In genomic region chr17:77371888-77372443, GRCh38 we compare ENCODE assay signal across 8 cellular contexts.
DNase-seq lines count a peak whose midpoint lies in the region; ATAC-seq, FAIRE-seq and TF ChIP-seq lines count a peak whose summit lies in the region.

No MANE protein-coding gene starts in this region.

- no peak for TF ChIP-seq RAD21 in neural cell (conservative IDR thresholded peaks at IDR 0.05)

- H3K27ac ChIP-seq in Panc1 (ENCODE audit: low read length) (peak overlapping the region; percentile 74), endothelial cell of umbilical vein (ENCODE audit: insufficient read depth, low read depth, low read length) (no peak overlapping the region), neural cell (ENCODE audit: low read length) (no peak overlapping the region)

- H3K9me3 ChIP-seq in Panc1 (ENCODE audit: control insufficient read depth, insufficient read depth, low read depth, low read length) (no peaks in the 10 kb centered on the region), endothelial cell of umbilical vein (replicated peaks; ENCODE audit: control insufficient read depth, insufficient read depth, low read length) (no peaks in the 10 kb centered on the region), neural cell (ENCODE audit: low read length) (no peaks in the 10 kb centered on the region), Caco-2 (no peaks in the 10 kb centered on the region)

- H3K9ac ChIP-seq in endothelial cell of umbilical vein (replicated peaks; ENCODE audit: extremely low read depth, insufficient read depth, low read length) (no peak overlapping the region), neural cell (ENCODE audit: low read length) (no peak overlapping the region)

- in situ Hi-C loops in Panc1 (cut with HindIII; ENCODE audit: low pct_unique_long_range_greater_than_20kb, low sequenced_read_pairs): no loop called here

- no peaks in the 10 kb centered on the region for H3K9me2 ChIP-seq in neural cell (ENCODE audit: insufficient read depth, low read length)

- no peaks in the 10 kb centered on the region for H3F3A ChIP-seq in neural cell (ENCODE audit: insufficient read depth, low read length, poor library complexity, severe bottlenecking)

- POLR2A ChIA-PET in BJ (lab: Charles Lee) (interaction anchor here (0.6 kb wide), 2 partner anchors 11 to 1194 kb away, joined by 3 read pairs; no protein-coding TSS in a partner anchor), Panc1 (lab: Charles Lee) (interaction anchor here (0.6 kb wide), 1 partner anchor 637 kb away, joined by 3 read pairs; no protein-coding TSS in a partner anchor), endothelial cell of umbilical vein (lab: Charles Lee) (no interaction called here), Caco-2 (lab: Charles Lee) (no interaction called here)

- BruUV-seq in Panc1 (replicated peaks; lab: Mats Ljungman, UMichigan): no TSS peak
- BruUV-seq in endothelial cell of umbilical vein (replicated peaks; lab: Mats Ljungman, UMichigan): no TSS peak
- BruUV-seq in Caco-2 (replicated peaks; lab: Mats Ljungman, UMichigan): no TSS peak

- no peak for TF ChIP-seq CTCF in BJ (IDR thresholded peaks at IDR 0.05; ENCODE audit: insufficient read depth, low read depth, low read length)
- TF ChIP-seq CTCF in Panc1 (IDR thresholded peaks at IDR 0.05): no peak
- TF ChIP-seq CTCF in endothelial cell of umbilical vein (IDR thresholded peaks at IDR 0.05; ENCODE audit: extremely low read depth in 1 of 2, insufficient read depth in 1 of 2, low read depth in 1 of 2, low read length in 2 of 2): no peak
- no peak for TF ChIP-seq CTCF in neural cell (IDR thresholded peaks at IDR 0.05; ENCODE audit: poor library complexity, severe bottlenecking)
- no peak for TF ChIP-seq CTCF in Caco-2 (IDR thresholded peaks at IDR 0.05; ENCODE audit: insufficient read depth in 1 of 2, low read depth in 1 of 2, low read length in 1 of 2, severe bottlenecking in 1 of 2, unreplicated experiment in 1 of 2)

- H3K36me3 ChIP-seq in BJ (ENCODE audit: control insufficient read depth, insufficient read depth, low read length) (no peaks in the 10 kb centered on the region), Panc1 (ENCODE audit: control insufficient read depth, insufficient read depth, low read length) (no peaks in the 10 kb centered on the region), endothelial cell of umbilical vein (ENCODE audit: control insufficient read depth in 2 of 2, extremely low read depth in 1 of 2, insufficient read depth in 2 of 2, low read length in 2 of 2) (no peaks in the 10 kb centered on the region), neural cell (ENCODE audit: insufficient read depth, low read length) (no peaks in the 10 kb centered on the region), Caco-2 (ENCODE audit: control insufficient read depth, insufficient read depth, low read length) (no peaks in the 10 kb centered on the region; the same call in 1 of the 2 replicates)

- TF ChIP-seq EP300 in neural cell (conservative IDR thresholded peaks at IDR 0.05; ENCODE audit: poor library complexity, severe bottlenecking): no peak

- peaks cover 20% of the 10 kb centered on the region for H3K36me3 Mint-ChIP-seq in Caco-2 (ENCODE audit: insufficient read depth, unreplicated experiment)

- CTCF ChIA-PET in BJ (lab: Yijun Ruan, JAX) (interaction anchor here (1.0 kb wide), 1 partner anchor 40 kb away, joined by 3 read pairs; no protein-coding TSS in a partner anchor), Panc1 (lab: Charles Lee) (interaction anchor here (0.7 kb wide), 1 partner anchor 41 kb away, joined by 3 read pairs; no protein-coding TSS in a partner anchor), endothelial cell of umbilical vein (lab: Charles Lee) (interaction anchor here (0.9 kb wide), 1 partner anchor 40 kb away, joined by 3 read pairs; no protein-coding TSS in a partner anchor), Caco-2 (lab: Charles Lee) (no interaction called here)

- intact Hi-C loops in Panc1 (cut with micrococcal nuclease; ENCODE audit: unreplicated experiment): no loop called here
- intact Hi-C loops in endothelial cell of umbilical vein (cut with micrococcal nuclease): loop anchor here (2.0 kb wide), 1 partner anchor 59 kb away; no protein-coding TSS in a partner anchor
- intact Hi-C loops in Caco-2 (cut with micrococcal nuclease; ENCODE audit: unreplicated experiment): no loop called here

- no peaks in the 10 kb centered on the region for H3K27me3 Mint-ChIP-seq in Caco-2 (ENCODE audit: insufficient read depth, unreplicated experiment)

- no peak for TF ChIP-seq POLR2A in endothelial cell of umbilical vein (IDR thresholded peaks at IDR 0.05; ENCODE audit: low read depth, low read length)

- H2AFZ ChIP-seq in endothelial cell of umbilical vein (ENCODE audit: low read depth, low read length) (peak overlapping the region; percentile 59), neural cell (ENCODE audit: low read depth, low read length) (no peak overlapping the region)

- no peaks in the 10 kb centered on the region for H3K9me1 ChIP-seq in endothelial cell of umbilical vein (replicated peaks; ENCODE audit: control insufficient read depth, extremely low read depth, insufficient read depth, low read length)

- dilution Hi-C loops in endothelial cell of umbilical vein (cut with MboI; ENCODE audit: extremely low pct_ligation_motif_present, low sequenced_read_pairs): no loop called here

- H3K4me1 ChIP-seq in Panc1 (ENCODE audit: control insufficient read depth, insufficient read depth, low read length) (peaks cover 83% of the 10 kb centered on the region), endothelial cell of umbilical vein (ENCODE audit: control insufficient read depth, extremely low read depth, insufficient read depth, low read length) (peaks cover 15% of the 10 kb centered on the region), Caco-2 (peaks cover 15% of the 10 kb centered on the region; the same call in 1 of the 2 replicates)

- no peaks in the 10 kb centered on the region for H3K27me3 ChIP-seq in BJ (ENCODE audit: control insufficient read depth, insufficient read depth, low read length)
- no peaks in the 10 kb centered on the region for H3K27me3 ChIP-seq in Panc1 (ENCODE audit: control insufficient read depth, insufficient read depth, low read length)
- no peaks in the 10 kb centered on the region for H3K27me3 ChIP-seq in endothelial cell of umbilical vein (ENCODE audit: control insufficient read depth in 2 of 2, insufficient read depth in 2 of 2, low read length in 2 of 2)
- peaks cover 3% of the 10 kb centered on the region for H3K27me3 ChIP-seq in neural cell (ENCODE audit: insufficient read depth, low read depth, low read length)
- H3K27me3 ChIP-seq in Caco-2 (replicated peaks; ENCODE audit: control insufficient read depth, insufficient read depth, low read length): no peaks in the 10 kb centered on the region

- no peak overlapping the region for H3K4me3 Mint-ChIP-seq in Caco-2 (ENCODE audit: unreplicated experiment)

- H3K4me2 ChIP-seq in endothelial cell of umbilical vein (ENCODE audit: insufficient read depth, low read length): peak overlapping the region; percentile 76
- H3K4me2 ChIP-seq in neural cell (ENCODE audit: low read length): no peak overlapping the region

- ATAC-seq in Panc1: no peak

- no peaks in the 10 kb centered on the region for H3K9me3 Mint-ChIP-seq in Caco-2 (ENCODE audit: unreplicated experiment)

- no peak for FAIRE-seq in endothelial cell of umbilical vein (lab: Jason Lieb, UNC)

- H4K20me1 ChIP-seq in endothelial cell of umbilical vein (replicated peaks; ENCODE audit: control insufficient read depth, extremely low read depth, insufficient read depth, low read length): no peaks in the 10 kb centered on the region
- H4K20me1 ChIP-seq in neural cell (ENCODE audit: insufficient read depth): no peaks in the 10 kb centered on the region

- H3K79me2 ChIP-seq in endothelial cell of umbilical vein (ENCODE audit: control insufficient read depth, insufficient read depth, low read length) (peaks cover 5% of the 10 kb centered on the region), neural cell (replicated peaks; ENCODE audit: insufficient read depth, low read length) (peaks cover 23% of the 10 kb centered on the region)

- H3K4me3 ChIP-seq in BJ (ENCODE audit: low read depth, low read length): peak overlapping the region; percentile 78
- H3K4me3 ChIP-seq in Panc1 (ENCODE audit: low read depth in 2 of 2, low read length in 2 of 2): peak overlapping the region in 1 of 2 experiments; percentile 43; a peak in 1 of 4 replicates
- no peak overlapping the region for H3K4me3 ChIP-seq in endothelial cell of umbilical vein (replicated peaks in 1 of 3; ENCODE audit: insufficient read depth in 1 of 3, low read depth in 1 of 3, low read length in 3 of 3)
- H3K4me3 ChIP-seq in neural cell (ENCODE audit: low read length): peak overlapping the region; percentile 76
- H3K4me3 ChIP-seq in Caco-2 (ENCODE audit: low read depth, low read length): no peak overlapping the region

- H3K27ac Mint-ChIP-seq in Caco-2 (ENCODE audit: unreplicated experiment): no peak overlapping the region

- H3K4me1 Mint-ChIP-seq in Caco-2 (ENCODE audit: low read depth, unreplicated experiment): peaks cover 23% of the 10 kb centered on the region

- DNase-seq in BJ (ENCODE audit: low read depth) (no peak), Panc1 (ENCODE audit: low read depth, low spot score) (no peak), endothelial cell of umbilical vein (ENCODE audit: low read depth, low spot score) (no peak), C1 segment of cervical spinal cord (lab: John Stamatoyannopoulos, UW) (no peak), Caco-2 (no peak), AG08395 (ENCODE audit: low spot score) (no peak), foreskin melanocyte (no peak)

TF ChIP-seq in endothelial cell of umbilical vein, 7 proteins besides CTCF, POLR2A, EP300 and RAD21:
- TF ChIP-seq MAX (IDR thresholded peaks at IDR 0.05; ENCODE audit: insufficient read depth, insufficient read length) (no peak), JUN (IDR thresholded peaks at IDR 0.05; ENCODE audit: borderline replicate concordance, insufficient read depth, insufficient read length, low read depth) (no peak), EZH2 (IDR thresholded peaks at IDR 0.05; ENCODE audit: borderline replicate concordance, low read depth, low read length, severe bottlenecking) (no peak)
TF ChIP-seq in endothelial cell of umbilical vein: peak in this region for 0.

TF ChIP-seq in neural cell, 6 proteins besides CTCF, POLR2A, EP300 and RAD21 (continues in another document):
- no peak for TF ChIP-seq POLR2AphosphoS5 (IDR thresholded peaks at IDR 0.05)
- TF ChIP-seq SMC3 (conservative IDR thresholded peaks at IDR 0.05; ENCODE audit: poor library complexity): no peak
- no peak for TF ChIP-seq EZH2 (IDR thresholded peaks at IDR 0.05; ENCODE audit: borderline replicate concordance, insufficient read depth, low read length, poor library complexity, severe bottlenecking)
- TF ChIP-seq TAF1 (IDR thresholded peaks at IDR 0.05; ENCODE audit: low read depth): no peak
- TF ChIP-seq MXI1 (conservative IDR thresholded peaks at IDR 0.05; ENCODE audit: poor library complexity, severe bottlenecking): no peak

Comparison
In these comparisons a context has a peak if more than half of its experiments do, and no peak if none do; other contexts are left out.
1. H3K4me3 ChIP-seq: peak in BJ (single experiment) and neural cell (single experiment); none in endothelial cell of umbilical vein (0 of 3) and Caco-2 (single experiment).
2. POLR2A ChIA-PET loops: an anchor here in BJ (0.6 kb wide) and Panc1 (0.6 kb wide); none called in endothelial cell of umbilical vein and Caco-2.